ENCODE assay signal across 14 cellular contexts in genomic region chr6:159104931-159105330, GRCh38.
DNase-seq lines count a peak whose midpoint lies in the region; ATAC-seq and TF ChIP-seq lines count a peak whose summit lies in the region.
"Had no signal": no experiment of that assay in that cellular context is flagged by ENCODE, and none has a peak within 500 bp of the region (broad histone marks: within the 10 kb centered on the region; RNA-seq: fewer than 3 reads in every experiment).

No MANE protein-coding gene starts in this region.

- no TSS peak for BruUV-seq in mammary epithelial cell (replicated peaks; lab: Mats Ljungman, UMichigan)

- peak overlapping the region; percentile 85 for H3K27ac Mint-ChIP-seq in activated T-cell treated with anti-CD3 and anti-CD28 coated beads, Interleukin-2, amount 50 U/mL, for 24 hours
- peak overlapping the region; percentile 95 to 98 for H3K27ac Mint-ChIP-seq in stimulated activated naive CD8-positive, alpha-beta T cell treated with anti-CD3 and anti-CD28 coated beads, Interleukin-15, amount 100 ng/mL, for 72 hours

- H3K9ac ChIP-seq in mammary epithelial cell (ENCODE audit: insufficient read depth, low read length): no peak overlapping the region
- H3K9ac ChIP-seq: GM23248 had no signal

- no peaks in the 10 kb centered on the region for H4K20me1 ChIP-seq in mammary epithelial cell (ENCODE audit: insufficient read depth, low read length)

- no peak overlapping the region for H3K27ac ChIP-seq in mammary epithelial cell (ENCODE audit: insufficient read depth, low read depth, low read length)
- H3K27ac ChIP-seq: brain microvascular endothelial cell, C4-2B, GM23248 had no signal

- H2AFZ ChIP-seq in mammary epithelial cell (ENCODE audit: low read depth, low read length): peak overlapping the region; percentile 73

- in situ Hi-C loops in mammary epithelial cell (cut with MboI; ENCODE audit: low sequenced_read_pairs in 2 of 2): loop anchor here (5.0 to 25.0 kb wide), 3 partner anchors 63 to 318 kb away; partner anchors contain the start of genes RSPH3 (in 2 of the 2) and TAGAP (in 2 of the 2)

- H3K4me1 Mint-ChIP-seq in activated T-cell treated with anti-CD3 and anti-CD28 coated beads, Interleukin-2, amount 50 U/mL, for 24 hours (ENCODE audit: low read depth): peaks cover 92% of the 10 kb centered on the region
- peaks cover 91% of the 10 kb centered on the region for H3K4me1 Mint-ChIP-seq in activated T-cell treated with anti-CD3 and anti-CD28 coated beads, Interleukin-2, amount 50 U/mL, for 4 hours (ENCODE audit: low read depth)
- H3K4me1 Mint-ChIP-seq in stimulated activated naive CD8-positive, alpha-beta T cell treated with anti-CD3 and anti-CD28 coated beads, Interleukin-15, amount 100 ng/mL, for 72 hours: peaks cover 95% of the 10 kb centered on the region

- H3K4me3 ChIP-seq in mammary epithelial cell (replicated peaks in 1 of 3; ENCODE audit: insufficient read depth in 1 of 3, low read depth in 2 of 3, low read length in 3 of 3): no peak overlapping the region
- H3K4me3 ChIP-seq: GM23248, lung had no signal

- H3K36me3 ChIP-seq in mammary epithelial cell (ENCODE audit: insufficient read depth, low read length): no peaks in the 10 kb centered on the region
- H3K36me3 ChIP-seq: brain microvascular endothelial cell had no signal

- dilution Hi-C loops in mammary epithelial cell (cut with HindIII; ENCODE audit: low sequenced_read_pairs): loop anchor here (5.0 kb wide), 1 partner anchor 98 kb away; no protein-coding TSS in a partner anchor

- intact Hi-C loops in mammary epithelial cell (cut with micrococcal nuclease): loop anchor here (1.0 to 10.0 kb wide), 4 partner anchors 29 to 320 kb away; no protein-coding TSS in a partner anchor

- H3K9me3 Mint-ChIP-seq in activated T-cell treated with anti-CD3 and anti-CD28 coated beads, Interleukin-2, amount 50 U/mL, for 24 hours: no peaks in the 10 kb centered on the region
- no peaks in the 10 kb centered on the region for H3K9me3 Mint-ChIP-seq in activated T-cell treated with anti-CD3 and anti-CD28 coated beads, Interleukin-2, amount 50 U/mL, for 4 hours
- H3K9me3 Mint-ChIP-seq in stimulated activated naive CD8-positive, alpha-beta T cell treated with anti-CD3 and anti-CD28 coated beads, Interleukin-15, amount 100 ng/mL, for 72 hours: no peaks in the 10 kb centered on the region

- CTCF ChIA-PET in mammary epithelial cell (lab: Charles Lee; ENCODE audit: low non-redundant PET): interaction anchor here (0.5 to 1.0 kb wide), 6 partner anchors 21 to 312 kb away, joined by 3 to 16 read pairs (median 6); no protein-coding TSS in a partner anchor

- no peak for DNase-seq in activated T-cell treated with anti-CD3 and anti-CD28 coated beads, Interleukin-2, amount 50 U/mL, for 24 hours
- no peak for DNase-seq in activated T-cell treated with anti-CD3 and anti-CD28 coated beads, Interleukin-2, amount 50 U/mL, for 4 hours
- DNase-seq in NCI-H345 (lab: John Stamatoyannopoulos, UW) (peak; percentile 60), mammary epithelial cell (peak; percentile 69)
- DNase-seq in stimulated activated naive CD8-positive, alpha-beta T cell treated with anti-CD3 and anti-CD28 coated beads, Interleukin-15, amount 100 ng/mL, for 72 hours: peak in 1 of 2 donors; percentile 49
- DNase-seq: activated CD4-positive, CD25-positive, alpha-beta regulatory T cell treated with anti-CD3 and anti-CD28 coated beads, Interleukin-2, amount 50 U/mL, for 72 hours; brain microvascular endothelial cell; GM23248; PC-3 had no signal

- no peaks in the 10 kb centered on the region for H3K36me3 Mint-ChIP-seq in activated T-cell treated with anti-CD3 and anti-CD28 coated beads, Interleukin-2, amount 50 U/mL, for 24 hours (ENCODE audit: low read depth)
- H3K36me3 Mint-ChIP-seq in activated T-cell treated with anti-CD3 and anti-CD28 coated beads, Interleukin-2, amount 50 U/mL, for 4 hours (ENCODE audit: insufficient read depth): no peaks in the 10 kb centered on the region

- H3K4me3 Mint-ChIP-seq in activated T-cell treated with anti-CD3 and anti-CD28 coated beads, Interleukin-2, amount 50 U/mL, for 24 hours: no peak overlapping the region
- H3K4me3 Mint-ChIP-seq in activated T-cell treated with anti-CD3 and anti-CD28 coated beads, Interleukin-2, amount 50 U/mL, for 4 hours: no peak overlapping the region
- peak overlapping the region; percentile 81 to 85 for H3K4me3 Mint-ChIP-seq in stimulated activated naive CD8-positive, alpha-beta T cell treated with anti-CD3 and anti-CD28 coated beads, Interleukin-15, amount 100 ng/mL, for 72 hours

- no peaks in the 10 kb centered on the region for H3K27me3 ChIP-seq in mammary epithelial cell (ENCODE audit: insufficient read depth, low read length)
- H3K27me3 ChIP-seq: brain microvascular endothelial cell had no signal

- no peak for TF ChIP-seq CTCF in mammary epithelial cell (conservative IDR thresholded peaks at IDR 0.05 in 1 of 2, IDR thresholded peaks at IDR 0.05 in 1 of 2; ENCODE audit: extremely low read depth in 1 of 2, insufficient read depth in 1 of 2, low read depth in 1 of 2, low read length in 2 of 2)

- H3K4me2 ChIP-seq in mammary epithelial cell (ENCODE audit: insufficient read depth, low read depth, low read length): no peak overlapping the region

- no peaks in the 10 kb centered on the region for H3K9me3 ChIP-seq in mammary epithelial cell (replicated peaks; ENCODE audit: insufficient read depth, low read length)

- H3K4me1 ChIP-seq in mammary epithelial cell (ENCODE audit: insufficient read depth, low read length): peaks cover 13% of the 10 kb centered on the region

- H3K79me2 ChIP-seq in mammary epithelial cell (ENCODE audit: insufficient read depth, low read length): no peaks in the 10 kb centered on the region

- H3K27me3 Mint-ChIP-seq in activated T-cell treated with anti-CD3 and anti-CD28 coated beads, Interleukin-2, amount 50 U/mL, for 24 hours: no peaks in the 10 kb centered on the region
- H3K27me3 Mint-ChIP-seq in activated T-cell treated with anti-CD3 and anti-CD28 coated beads, Interleukin-2, amount 50 U/mL, for 4 hours (ENCODE audit: low read depth): no peaks in the 10 kb centered on the region
- no peaks in the 10 kb centered on the region for H3K27me3 Mint-ChIP-seq in stimulated activated naive CD8-positive, alpha-beta T cell treated with anti-CD3 and anti-CD28 coated beads, Interleukin-15, amount 100 ng/mL, for 72 hours

- ATAC-seq in activated T-cell treated with anti-CD3 and anti-CD28 coated beads, Interleukin-2, amount 50 U/mL, for 4 hours: no peak
- ATAC-seq in stimulated activated naive CD8-positive, alpha-beta T cell treated with anti-CD3 and anti-CD28 coated beads, Interleukin-15, amount 100 ng/mL, for 72 hours: peak; percentile 29
- ATAC-seq in GM18870 (IDR thresholded peaks at IDR 0.05; ENCODE audit: unreplicated experiment) (no peak), HG03342 (IDR thresholded peaks at IDR 0.05; ENCODE audit: unreplicated experiment) (no peak), GM18867 (IDR thresholded peaks at IDR 0.05; ENCODE audit: unreplicated experiment) (no peak)

- WGBS in mammary epithelial cell (ENCODE audit: low coverage, missing lambda C conversion rate): 9% methylated on average over 5 of the region's 5 CpGs

Comparison
In these comparisons a context has a peak if more than half of its experiments do, and no peak if none do; other contexts are left out.
1. DNase-seq: peak in NCI-H345 (single experiment) and mammary epithelial cell (single experiment); none in activated T-cell treated with anti-CD3 and anti-CD28 coated beads, Interleukin-2, amount 50 U/mL, for 24 hours (single experiment) and activated T-cell treated with anti-CD3 and anti-CD28 coated beads, Interleukin-2, amount 50 U/mL, for 4 hours (single experiment).
2. H3K4me3 Mint-ChIP-seq: peak in stimulated activated naive CD8-positive, alpha-beta T cell treated with anti-CD3 and anti-CD28 coated beads, Interleukin-15, amount 100 ng/mL, for 72 hours (2 of 2); none in activated T-cell treated with anti-CD3 and anti-CD28 coated beads, Interleukin-2, amount 50 U/mL, for 24 hours (single experiment) and activated T-cell treated with anti-CD3 and anti-CD28 coated beads, Interleukin-2, amount 50 U/mL, for 4 hours (single experiment).